ENCODE assay signal across 34 cellular contexts in genomic region chr4:47785196-47785595, GRCh38. TPM values are rescaled to one million over a fixed set of nuclear protein-coding genes. Genes with fewer than 3 reads are reported as not detected.
"Had no signal": no experiment of that assay in that cellular context is flagged by ENCODE, and none has a peak within 500 bp of the region (broad histone marks: within the 10 kb centered on the region; RNA-seq: fewer than 3 reads in every experiment).

No MANE protein-coding gene starts in this region.

- ATAC-seq: activated CD8-positive, alpha-beta T cell treated with anti-CD3 and anti-CD28 coated beads for 36 hours; activated T-cell treated with anti-CD3 and anti-CD28 coated beads, Interleukin-2, amount 50 U/mL, for 72 hours; activated T-helper 17 cell treated with anti-CD3 and anti-CD28 coated beads, Interleukin-2, amount 50 U/mL, for 72 hours; body of pancreas; PC-3 had no signal

- H3K4me3 ChIP-seq: body of pancreas, breast epithelium, MG63, Peyer's patch, SJCRH30, SK-N-MC had no signal

- H3K27me3 ChIP-seq: body of pancreas, breast epithelium, MG63, Peyer's patch, SJCRH30 had no signal

- H3K4me1 ChIP-seq: body of pancreas, breast epithelium, Peyer's patch, SJCRH30 had no signal

- H3K27ac ChIP-seq: body of pancreas, breast epithelium, Peyer's patch, SJCRH30, SK-N-MC, VCaP had no signal

- H3K9me3 ChIP-seq: body of pancreas, MG63, Peyer's patch, SJCRH30 had no signal

- DNase-seq: activated B cell treated with CpG ODN at 0.5 μM for 24 hours; activated CD4-positive, alpha-beta T cell treated with anti-CD3 and anti-CD28 coated beads, Interleukin-2, amount 10 ng/mL, durations not matched to agents 24 days and 14 days; activated CD4-positive, alpha-beta T cell treated with anti-CD3 and anti-CD28 coated beads, Interleukin-2, amount 50 U/mL, for 4 hours; activated CD8-positive, alpha-beta T cell treated with anti-CD3 and anti-CD28 coated beads for 36 hours; activated effector memory CD4-positive, alpha-beta T cell treated with anti-CD3 and anti-CD28 coated beads, Interleukin-2, amount 50 U/mL, for 16 hours; activated naive CD4-positive, alpha-beta T cell; activated naive CD8-positive, alpha-beta T cell treated with anti-CD3 and anti-CD28 coated beads, Interleukin-2, amount 10 ng/mL, durations not matched to agents 7 days and 5 days; activated T-cell treated with anti-CD3 and anti-CD28 coated beads, Interleukin-2, amount 50 U/mL, for 1 hour; activated T-cell treated with anti-CD3 and anti-CD28 coated beads, Interleukin-2, amount 50 U/mL, for 72 hours; body of pancreas; central memory CD4-positive, alpha-beta T cell; Karpas-422; KBM-7; MG63; NCI-H1048; NCI-H1436 treated with DMSO at 0.1 percent for 48 hours; NCI-H1694 treated with DMSO at 0.1 percent for 48 hours; NCI-H2029; NCI-H345; NCI-H524 treated with DMSO at 0.1 percent for 48 hours; NCI-H748 treated with DMSO at 0.1 percent for 48 hours; NK-92 treated with Interleukin-12 subunit alpha and Interleukin-12 subunit beta, amount 100 ng/mL, for 24 hours; PC-3; Peyer's patch; RPMI8226; SJCRH30; T-helper 1 cell; T-helper 2 cell; T-helper 9 cell had no signal

RNA-seq across cellular contexts. Expression of gene CORIN, which starts 52.7 kb away (rescaled TPM):
- total RNA-seq: activated B cell treated with CpG ODN at 0.5 μM for 24 hours, PC-3 had no signal
- polyA plus RNA-seq: IgD-negative memory B cell had no signal
